In genomic region chr6:166907373-166907841, GRCh38 we compare ENCODE assay signal across 10 cellular contexts. TPM values are rescaled to one million over a fixed set of nuclear protein-coding genes. Genes with fewer than 3 reads are reported as not detected.
A peak's percentile ranks its signal among the peaks of the same experiment; 100 is the strongest.
DNase-seq lines count a peak whose midpoint lies in the region; ATAC-seq and TF ChIP-seq lines count a peak whose summit lies in the region.
"Had no signal": no experiment of that assay in that cellular context is flagged by ENCODE, and none has a peak within 500 bp of the region (broad histone marks: within the 10 kb centered on the region; RNA-seq: fewer than 3 reads in every experiment).

No MANE protein-coding gene starts in this region.

- H3K9me3 Mint-ChIP-seq in activated T-helper 1 cell treated with anti-CD3 and anti-CD28 coated beads, Interleukin-12 subunit alpha, Interleukin-12 subunit beta, Interleukin-2, Interleukin-4 antibody, amounts not matched to agents 30 ng/mL and 10 ng/mL and 1 ng/mL, durations not matched to agents 14 hours and 24 hours and 36 hours, result peaks cover 4% of the 10 kb centered on the region

- H3K27ac Mint-ChIP-seq in activated T-helper 1 cell treated with anti-CD3 and anti-CD28 coated beads, Interleukin-12 subunit alpha, Interleukin-12 subunit beta, Interleukin-2, Interleukin-4 antibody, amounts not matched to agents 30 ng/mL and 10 ng/mL and 1 ng/mL, durations not matched to agents 14 hours and 24 hours and 36 hours, result peak overlapping the region; percentile 62

- DNase-seq in GM13976 (ENCODE audit: low spot score) (peak; percentile 81), NCI-H2227 (lab: John Stamatoyannopoulos, UW; ENCODE audit: unreplicated experiment) (no peak), colonic mucosa (no peak), UCSD-AML1 (lab: John Stamatoyannopoulos, UW; ENCODE audit: unreplicated experiment) (no peak)
- no peak for DNase-seq in activated T-helper 1 cell treated with anti-CD3 and anti-CD28 coated beads, Interleukin-12 subunit alpha, Interleukin-12 subunit beta, Interleukin-2, Interleukin-4 antibody, amounts not matched to agents 30 ng/mL and 10 ng/mL and 1 ng/mL, durations not matched to agents 14 hours and 24 hours and 36 hours (ENCODE audit: low spot score)
- DNase-seq in activated naive CD4-positive, alpha-beta T cell treated with Interleukin-2 at 50 U/mL for 16 hours, result no peak
- DNase-seq: NCI-H748 treated with DMSO at 0.1 percent for 48 hours, small intestine had no signal

- intact Hi-C loops in activated T-helper 1 cell treated with anti-CD3 and anti-CD28 coated beads, Interleukin-12 subunit alpha, Interleukin-12 subunit beta, Interleukin-2, Interleukin-4 antibody, amounts not matched to agents 30 ng/mL and 10 ng/mL and 1 ng/mL, durations not matched to agents 14 hours and 24 hours and 36 hours (cut with micrococcal nuclease), result no loop called here
- intact Hi-C loops in colonic mucosa (cut with DNase I), result no loop called here

- no peaks in the 10 kb centered on the region for H3K9me3 ChIP-seq in colonic mucosa

- H3K4me3 Mint-ChIP-seq in activated T-helper 1 cell treated with anti-CD3 and anti-CD28 coated beads, Interleukin-12 subunit alpha, Interleukin-12 subunit beta, Interleukin-2, Interleukin-4 antibody, amounts not matched to agents 30 ng/mL and 10 ng/mL and 1 ng/mL, durations not matched to agents 14 hours and 24 hours and 36 hours, result peak overlapping the region; percentile 23

- no peaks in the 10 kb centered on the region for H3K4me1 ChIP-seq in colonic mucosa

- no peaks in the 10 kb centered on the region for H3K27me3 ChIP-seq in colonic mucosa

- H3K27ac ChIP-seq in colonic mucosa, result no peak overlapping the region

- no peak for TF ChIP-seq CTCF in GM13976 (IDR thresholded peaks at IDR 0.05; ENCODE audit: borderline replicate concordance, control extremely low read depth, extremely low read depth, insufficient read depth, missing control alignments)
- no peak for TF ChIP-seq CTCF in colonic mucosa (IDR thresholded peaks at IDR 0.05)

- no peak overlapping the region for H3K4me3 ChIP-seq in colonic mucosa

- H3K9ac ChIP-seq in colonic mucosa (ENCODE audit: low read depth in 2 of 2, low read length in 2 of 2), result no peak overlapping the region

- H3K36me3 ChIP-seq in colonic mucosa, result no peaks in the 10 kb centered on the region

- in situ Hi-C loops in GM13976 (cut with MboI; ENCODE audit: low sequenced_read_pairs, unreplicated experiment), result no loop called here

- H3K36me3 Mint-ChIP-seq in activated T-helper 1 cell treated with anti-CD3 and anti-CD28 coated beads, Interleukin-12 subunit alpha, Interleukin-12 subunit beta, Interleukin-2, Interleukin-4 antibody, amounts not matched to agents 30 ng/mL and 10 ng/mL and 1 ng/mL, durations not matched to agents 14 hours and 24 hours and 36 hours (ENCODE audit: low read depth), result peaks cover 17% of the 10 kb centered on the region

- ATAC-seq in GM19467 (IDR thresholded peaks at IDR 0.05; ENCODE audit: unreplicated experiment) (peak; percentile 73), HG03196 (IDR thresholded peaks at IDR 0.05; ENCODE audit: unreplicated experiment) (peak; percentile 89)

- H3K27me3 Mint-ChIP-seq in activated T-helper 1 cell treated with anti-CD3 and anti-CD28 coated beads, Interleukin-12 subunit alpha, Interleukin-12 subunit beta, Interleukin-2, Interleukin-4 antibody, amounts not matched to agents 30 ng/mL and 10 ng/mL and 1 ng/mL, durations not matched to agents 14 hours and 24 hours and 36 hours (ENCODE audit: insufficient read depth), result no peaks in the 10 kb centered on the region

- H3K4me1 Mint-ChIP-seq in activated T-helper 1 cell treated with anti-CD3 and anti-CD28 coated beads, Interleukin-12 subunit alpha, Interleukin-12 subunit beta, Interleukin-2, Interleukin-4 antibody, amounts not matched to agents 30 ng/mL and 10 ng/mL and 1 ng/mL, durations not matched to agents 14 hours and 24 hours and 36 hours (ENCODE audit: low read depth), result peaks cover 46% of the 10 kb centered on the region

RNA-seq across cellular contexts. Expression of gene RNASET2, which starts 48.9 kb away (rescaled TPM):
- 99.5 TPM in 2 replicates for total RNA-seq in activated T-helper 1 cell treated with anti-CD3 and anti-CD28 coated beads, Interleukin-12 subunit alpha, Interleukin-12 subunit beta, Interleukin-2, Interleukin-4 antibody, amounts not matched to agents 30 ng/mL and 10 ng/mL and 1 ng/mL, durations not matched to agents 14 hours and 24 hours and 36 hours
- total RNA-seq in colonic mucosa, result 100 to 1,000 TPM in 1 of 2 donors, 10 to 100 TPM in 1; 87.1 to 126 TPM
